ENCODE assay signal across 1 cellular context in the genomic region with DNA sequence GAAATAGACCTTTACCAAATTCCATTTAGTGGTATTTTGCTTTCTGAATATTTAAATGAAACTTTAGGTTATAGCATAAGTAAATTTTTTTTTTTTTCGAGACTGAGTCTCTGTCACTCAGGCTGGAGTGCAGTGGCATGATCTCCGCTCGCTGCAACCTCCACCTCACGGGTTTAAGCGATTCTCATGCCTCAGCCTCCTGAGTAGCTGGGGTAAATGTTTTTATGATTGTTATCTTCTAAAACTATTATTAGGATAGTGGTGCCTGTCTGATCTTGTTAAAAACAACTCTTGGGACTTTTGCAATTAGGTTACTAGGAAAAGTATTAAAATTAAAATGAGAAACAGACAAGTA.
TF ChIP-seq lines count a peak whose summit lies in the region.

No MANE protein-coding gene starts in this region.

TF ChIP-seq in neural cell, 6 proteins besides CTCF, POLR2A, EP300 and RAD21 (continued from another document):
- TF ChIP-seq, protein P1, sequence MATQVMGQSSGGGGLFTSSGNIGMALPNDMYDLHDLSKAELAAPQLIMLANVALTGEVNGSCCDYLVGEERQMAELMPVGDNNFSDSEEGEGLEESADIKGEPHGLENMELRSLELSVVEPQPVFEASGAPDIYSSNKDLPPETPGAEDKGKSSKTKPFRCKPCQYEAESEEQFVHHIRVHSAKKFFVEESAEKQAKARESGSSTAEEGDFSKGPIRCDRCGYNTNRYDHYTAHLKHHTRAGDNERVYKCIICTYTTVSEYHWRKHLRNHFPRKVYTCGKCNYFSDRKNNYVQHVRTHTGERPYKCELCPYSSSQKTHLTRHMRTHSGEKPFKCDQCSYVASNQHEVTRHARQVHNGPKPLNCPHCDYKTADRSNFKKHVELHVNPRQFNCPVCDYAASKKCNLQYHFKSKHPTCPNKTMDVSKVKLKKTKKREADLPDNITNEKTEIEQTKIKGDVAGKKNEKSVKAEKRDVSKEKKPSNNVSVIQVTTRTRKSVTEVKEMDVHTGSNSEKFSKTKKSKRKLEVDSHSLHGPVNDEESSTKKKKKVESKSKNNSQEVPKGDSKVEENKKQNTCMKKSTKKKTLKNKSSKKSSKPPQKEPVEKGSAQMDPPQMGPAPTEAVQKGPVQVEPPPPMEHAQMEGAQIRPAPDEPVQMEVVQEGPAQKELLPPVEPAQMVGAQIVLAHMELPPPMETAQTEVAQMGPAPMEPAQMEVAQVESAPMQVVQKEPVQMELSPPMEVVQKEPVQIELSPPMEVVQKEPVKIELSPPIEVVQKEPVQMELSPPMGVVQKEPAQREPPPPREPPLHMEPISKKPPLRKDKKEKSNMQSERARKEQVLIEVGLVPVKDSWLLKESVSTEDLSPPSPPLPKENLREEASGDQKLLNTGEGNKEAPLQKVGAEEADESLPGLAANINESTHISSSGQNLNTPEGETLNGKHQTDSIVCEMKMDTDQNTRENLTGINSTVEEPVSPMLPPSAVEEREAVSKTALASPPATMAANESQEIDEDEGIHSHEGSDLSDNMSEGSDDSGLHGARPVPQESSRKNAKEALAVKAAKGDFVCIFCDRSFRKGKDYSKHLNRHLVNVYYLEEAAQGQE (IDR thresholded peaks at IDR 0.05; ENCODE audit: borderline replicate concordance) = no peak
- TF ChIP-seq POLR2AphosphoS5 (IDR thresholded peaks at IDR 0.05) = no peak
- no peak for TF ChIP-seq SMC3 (conservative IDR thresholded peaks at IDR 0.05; ENCODE audit: poor library complexity)
- TF ChIP-seq TAF1 (IDR thresholded peaks at IDR 0.05; ENCODE audit: low read depth) = no peak
